36 cellular contexts compared by ENCODE assay signal in the genomic region with DNA sequence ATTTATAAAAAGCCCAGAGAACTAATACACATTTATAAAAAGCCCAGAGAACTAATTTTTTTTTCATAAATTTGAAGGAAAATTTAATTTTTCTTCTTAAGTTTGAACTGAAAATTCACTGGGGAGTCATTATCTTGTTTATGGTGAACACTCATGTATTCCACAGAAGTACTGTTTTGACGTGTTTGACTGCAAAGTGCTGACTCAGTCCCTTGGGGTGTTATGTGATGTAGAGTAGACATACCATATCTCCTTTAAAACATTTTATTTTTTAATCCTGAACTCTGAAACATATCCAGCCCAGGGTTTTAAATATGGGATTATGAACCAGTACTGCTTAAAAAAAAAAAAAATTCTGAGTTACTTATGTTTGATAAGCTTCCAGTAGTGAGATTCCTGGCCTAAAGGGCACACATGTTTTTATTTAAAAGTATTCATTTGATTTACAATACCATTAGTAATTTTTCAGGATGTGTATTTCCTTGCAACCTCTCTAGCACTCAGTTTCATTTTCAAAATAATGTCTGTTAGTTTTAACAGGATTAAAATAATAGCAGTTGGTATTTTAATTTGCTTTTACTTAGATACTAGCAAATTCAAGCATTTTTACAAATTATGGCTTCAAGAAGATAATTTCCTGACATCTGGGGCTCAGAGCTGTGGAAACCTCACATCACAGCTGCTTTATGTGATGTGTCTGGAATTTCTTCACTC.
DNase-seq lines count a peak whose midpoint lies in the region; ATAC-seq, FAIRE-seq and TF ChIP-seq lines count a peak whose summit lies in the region.
"Had no signal": no experiment of that assay in that cellular context is flagged by ENCODE, and none has a peak within 500 bp of the region (broad histone marks: within the 10 kb centered on the region; RNA-seq: fewer than 3 reads in every experiment).

No MANE protein-coding gene starts in this region.

- in situ Hi-C loops in K562 (cut with MboI) = no loop called here

- H2BK15ac ChIP-seq in mesenchymal stem cell (ENCODE audit: low read depth, poor library complexity, severe bottlenecking) = no peak overlapping the region

- WGBS in K562 (ENCODE audit: insufficient coverage, low coverage, missing lambda C conversion rate) = 0% methylated on average over 1 of the region's 1 CpG
- WGBS in mesenchymal stem cell = no CpG with 5 or more reads among the region's 1 CpG

- no peak overlapping the region for H3K4me2 ChIP-seq in K562 (ENCODE audit: insufficient read depth, low read length)
- H3K4me2 ChIP-seq in mesenchymal stem cell (ENCODE audit: low read length, poor library complexity, severe bottlenecking) = no peak overlapping the region
- H3K4me2 ChIP-seq: BLaER1, hepatocyte, PC-9 had no signal

- H3K36me3 Mint-ChIP-seq in T-cell = no peaks in the 10 kb centered on the region
- H3K36me3 Mint-ChIP-seq: activated naive CD4-positive, alpha-beta T cell treated with anti-CD3 and anti-CD28 coated beads, Interleukin-2, amount 10 ng/mL, durations not matched to agents 7 days and 5 days; IgD-negative memory B cell had no signal

- no TSS peak for BruUV-seq in A673 (replicated peaks; lab: Mats Ljungman, UMichigan)
- BruUV-seq in K562 (replicated peaks; lab: Mats Ljungman, UMichigan) = no TSS peak

- no peak overlapping the region for H2AFZ ChIP-seq in K562 (ENCODE audit: low read depth, low read length)
- H2AFZ ChIP-seq in mesenchymal stem cell (ENCODE audit: low read depth, low read length) = no peak overlapping the region
- H2AFZ ChIP-seq: hepatocyte, PC-9 had no signal

- H3K4me3 ChIP-seq in A673 (ENCODE audit: low read depth, low read length, poor library complexity, severe bottlenecking) = no peak overlapping the region
- H3K4me3 ChIP-seq in K562 = no peak overlapping the region
- no peak overlapping the region for H3K4me3 ChIP-seq in mesenchymal stem cell (ENCODE audit: insufficient read depth in 1 of 2, low read depth in 1 of 2, low read length in 2 of 2)
- H3K4me3 ChIP-seq: BLaER1, gastroesophageal sphincter, hepatocyte, PC-9, sigmoid colon, vagina had no signal

- no peaks in the 10 kb centered on the region for H3K79me1 ChIP-seq in mesenchymal stem cell (replicated peaks; ENCODE audit: low read length, poor library complexity, severe bottlenecking)

- H3K4ac ChIP-seq in mesenchymal stem cell (ENCODE audit: low read depth in 1 of 2, low read length in 2 of 2) = no peak overlapping the region

- peak; percentile 21 for DNase-seq in A673 (ENCODE audit: low spot score)
- DNase-seq in K562 (ENCODE audit: extremely low read depth in 1 of 4, low spot score in 3 of 4) = no peak
- DNase-seq in mesenchymal stem cell = peak; percentile 39
- no peak for DNase-seq in EL
- no peak for DNase-seq in T-cell
- no peak for DNase-seq in activated CD4-positive, alpha-beta T cell treated with anti-CD3 and anti-CD28 coated beads for 4 hours
- DNase-seq in NOMO-1 treated with dmso at 0.1 percent for 144 hours (lab: John Stamatoyannopoulos, UW; ENCODE audit: unreplicated experiment) = no peak
- DNase-seq: ACHN; activated CD4-positive, alpha-beta T cell treated with anti-CD3 and anti-CD28 coated beads, Interleukin-2, amount 50 U/mL, for 48 hours; activated CD4-positive, CD25-positive, alpha-beta regulatory T cell; activated CD8-positive, alpha-beta memory T cell treated with anti-CD3 and anti-CD28 coated beads, Interleukin-2, amount 50 U/mL, for 4 hours; activated naive CD4-positive, alpha-beta T cell treated with anti-CD3 and anti-CD28 coated beads, Interleukin-2, amount 10 ng/mL, durations not matched to agents 7 days and 5 days; amygdala; cortex of kidney; DMS53; effector memory CD8-positive, alpha-beta T cell; left cardiac atrium; NCI-H1092 treated with DMSO at 0.1 percent for 48 hours; NCI-H187; NCI-H2171; NCI-H524 treated with DMSO at 0.1 percent for 48 hours; NK-92 treated with Interleukin-12 subunit alpha and Interleukin-12 subunit beta, amount 100 ng/mL, for 24 hours; PC-9; posterior cingulate gyrus; SHP77; sigmoid colon; stimulated activated naive CD4-positive, alpha-beta T cell treated with Interleukin-2 at 50 U/mL for 16 hours had no signal

- H4K91ac ChIP-seq in mesenchymal stem cell (ENCODE audit: low read length) = no peak overlapping the region

- H3K14ac ChIP-seq in mesenchymal stem cell (ENCODE audit: low read length in 2 of 2) = no peak overlapping the region

- no peak overlapping the region for H3K4me3 Mint-ChIP-seq in T-cell
- H3K4me3 Mint-ChIP-seq: activated naive CD4-positive, alpha-beta T cell treated with anti-CD3 and anti-CD28 coated beads, Interleukin-2, amount 10 ng/mL, durations not matched to agents 7 days and 5 days; activated T-helper 1 cell treated with anti-CD3 and anti-CD28 coated beads, Interleukin-12 subunit alpha, Interleukin-12 subunit beta, Interleukin-2, Interleukin-4 antibody, amounts not matched to agents 30 ng/mL and 10 ng/mL and 1 ng/mL, durations not matched to agents 14 hours and 24 hours and 36 hours; effector memory CD8-positive, alpha-beta T cell; IgD-negative memory B cell had no signal

- CTCF ChIA-PET in A673 (lab: Charles Lee) (no interaction called here), K562 (lab: Yijun Ruan, JAX; ENCODE audit: low intra/inter-chr PET ratio) (no interaction called here), T-cell (lab: Charles Lee) (no interaction called here)

- no peak overlapping the region for H2AK5ac ChIP-seq in mesenchymal stem cell (ENCODE audit: low read length, severe bottlenecking)

- no peak overlapping the region for H3K27ac Mint-ChIP-seq in T-cell
- H3K27ac Mint-ChIP-seq: activated naive CD4-positive, alpha-beta T cell treated with anti-CD3 and anti-CD28 coated beads, Interleukin-2, amount 10 ng/mL, durations not matched to agents 7 days and 5 days; activated T-helper 1 cell treated with anti-CD3 and anti-CD28 coated beads, Interleukin-12 subunit alpha, Interleukin-12 subunit beta, Interleukin-2, Interleukin-4 antibody, amounts not matched to agents 30 ng/mL and 10 ng/mL and 1 ng/mL, durations not matched to agents 14 hours and 24 hours and 36 hours; effector memory CD8-positive, alpha-beta T cell; IgD-negative memory B cell had no signal

- H3K9me1 ChIP-seq in K562 (ENCODE audit: control insufficient read depth, insufficient read depth, low read length) = no peaks in the 10 kb centered on the region

- no peak overlapping the region for H3K23ac ChIP-seq in mesenchymal stem cell (ENCODE audit: low read length in 2 of 2)

- FAIRE-seq in K562 (lab: Jason Lieb, UNC) = no peak
- FAIRE-seq: bronchial epithelial cell, G401.6 had no signal

- no peak overlapping the region for H4K8ac ChIP-seq in mesenchymal stem cell (ENCODE audit: low read length)

- TF ChIP-seq POLR2A in K562 (conservative IDR thresholded peaks at IDR 0.05) = no peak

- TF ChIP-seq EP300 in K562 (IDR thresholded peaks at IDR 0.05; ENCODE audit: low read length) = no peak

- H3K27ac ChIP-seq in A673 (ENCODE audit: low read depth, low read length, poor library complexity, severe bottlenecking) = no peak overlapping the region
- no peak overlapping the region for H3K27ac ChIP-seq in K562 (ENCODE audit: extremely low read depth, low read depth, low read length)
- H3K27ac ChIP-seq in mesenchymal stem cell (ENCODE audit: low read length, poor library complexity, severe bottlenecking) = no peak overlapping the region
- H3K27ac ChIP-seq: BLaER1, gastroesophageal sphincter, hepatocyte, PC-9, sigmoid colon, vagina had no signal

- peaks cover 0 to 4% of the 10 kb centered on the region in 2 donors for H3K27me3 Mint-ChIP-seq in T-cell
- H3K27me3 Mint-ChIP-seq: activated naive CD4-positive, alpha-beta T cell treated with anti-CD3 and anti-CD28 coated beads, Interleukin-2, amount 10 ng/mL, durations not matched to agents 7 days and 5 days; IgD-negative memory B cell had no signal

- ATAC-seq in HG02798 (IDR thresholded peaks at IDR 0.05; ENCODE audit: poor library complexity, unreplicated experiment) (peak; percentile 65), K562 (no peak), T-cell (replicated peaks in 1 of 4) (no peak)
- ATAC-seq: effector memory CD8-positive, alpha-beta T cell; gastroesophageal sphincter; left cardiac atrium had no signal

- H3K4me1 Mint-ChIP-seq in T-cell = no peaks in the 10 kb centered on the region
- H3K4me1 Mint-ChIP-seq: activated naive CD4-positive, alpha-beta T cell treated with anti-CD3 and anti-CD28 coated beads, Interleukin-2, amount 10 ng/mL, durations not matched to agents 7 days and 5 days; IgD-negative memory B cell had no signal

- no peak overlapping the region for H2BK120ac ChIP-seq in mesenchymal stem cell (ENCODE audit: low read depth, low read length)

- H2BK5ac ChIP-seq in mesenchymal stem cell (ENCODE audit: low read depth, low read length, poor library complexity, severe bottlenecking) = no peak overlapping the region

- POLR2A ChIA-PET in A673 (lab: Charles Lee; ENCODE audit: low non-redundant PET) = no interaction called here
- POLR2A ChIA-PET in K562 (lab: Yijun Ruan, JAX) = no interaction called here
- POLR2A ChIA-PET in T-cell (lab: Charles Lee) = no interaction called here

- no peak overlapping the region for H3K9ac ChIP-seq in K562 (ENCODE audit: insufficient read depth in 1 of 2, low read depth in 2 of 2, low read length in 2 of 2)
- H3K9ac ChIP-seq in mesenchymal stem cell (ENCODE audit: low read length) = peak overlapping the region; percentile 61
- H3K9ac ChIP-seq: BLaER1 had no signal

- no peaks in the 10 kb centered on the region for H4K20me1 ChIP-seq in K562 (replicated peaks; ENCODE audit: control insufficient read depth, insufficient read depth, low read length)
- H4K20me1 ChIP-seq: BLaER1 had no signal

- no peak overlapping the region for H3K18ac ChIP-seq in mesenchymal stem cell (ENCODE audit: low read depth in 1 of 2, low read length in 2 of 2)

- no peak overlapping the region for H2BK12ac ChIP-seq in mesenchymal stem cell (ENCODE audit: low read length in 2 of 2)

- H3K9me3 ChIP-seq in A673 (ENCODE audit: low read depth, low read length, poor library complexity, severe bottlenecking) (no peaks in the 10 kb centered on the region), K562 (replicated peaks; ENCODE audit: control insufficient read depth, insufficient read depth, low read depth, low read length) (no peaks in the 10 kb centered on the region), mesenchymal stem cell (ENCODE audit: control insufficient read depth, low read length) (no peaks in the 10 kb centered on the region)
- H3K9me3 ChIP-seq: BLaER1, gastroesophageal sphincter, sigmoid colon, vagina had no signal

- TF ChIP-seq CTCF in A673 (conservative IDR thresholded peaks at IDR 0.05; ENCODE audit: low read depth, low read length) (no peak), K562 (IDR thresholded peaks at IDR 0.05 in 2 of 3, conservative IDR thresholded peaks at IDR 0.05 in 1 of 3; ENCODE audit: insufficient read depth in 2 of 3, low read depth in 1 of 3, low read length in 3 of 3) (no peak)

- H3K27me3 ChIP-seq in A673 (replicated peaks; ENCODE audit: insufficient read depth, low read depth, low read length, poor library complexity) (peaks cover 6% of the 10 kb centered on the region), K562 (ENCODE audit: control insufficient read depth in 2 of 2, insufficient read depth in 2 of 2, low read length in 2 of 2) (no peaks in the 10 kb centered on the region), mesenchymal stem cell (ENCODE audit: control insufficient read depth in 1 of 2, insufficient read depth in 1 of 2, low read length in 2 of 2) (peaks cover 0 to 30% of the 10 kb centered on the region in 2 experiments)
- H3K27me3 ChIP-seq: BLaER1, gastroesophageal sphincter, hepatocyte, sigmoid colon, vagina had no signal

- TF ChIP-seq RAD21 in K562 (CRISPR knock-in tag; conservative IDR thresholded peaks at IDR 0.05 in 1 of 2, IDR thresholded peaks at IDR 0.05 in 1 of 2) = no peak

- H3K4me1 ChIP-seq in A673 (ENCODE audit: insufficient read depth, low read length, poor library complexity, severe bottlenecking) = no peaks in the 10 kb centered on the region
- no peaks in the 10 kb centered on the region for H3K4me1 ChIP-seq in K562 (replicated peaks in 1 of 2; ENCODE audit: control insufficient read depth in 2 of 2, insufficient read depth in 2 of 2, low read length in 2 of 2)
- H3K4me1 ChIP-seq in mesenchymal stem cell (ENCODE audit: control insufficient read depth, insufficient read depth, low read depth, low read length) = no peaks in the 10 kb centered on the region
- H3K4me1 ChIP-seq: BLaER1, vagina had no signal

- no peaks in the 10 kb centered on the region for H3K79me2 ChIP-seq in K562 (ENCODE audit: control insufficient read depth, insufficient read depth, low read length)
- H3K79me2 ChIP-seq: hepatocyte had no signal

- H3K36me3 ChIP-seq in A673 (ENCODE audit: insufficient read depth, low read length, poor library complexity, severe bottlenecking) (no peaks in the 10 kb centered on the region), K562 (ENCODE audit: control insufficient read depth, insufficient read depth, low read length) (no peaks in the 10 kb centered on the region), mesenchymal stem cell (ENCODE audit: control insufficient read depth in 1 of 2, insufficient read depth in 2 of 2, low read depth in 1 of 2, low read length in 2 of 2) (no peaks in the 10 kb centered on the region)
- H3K36me3 ChIP-seq: BLaER1, gastroesophageal sphincter, sigmoid colon, vagina had no signal

- intact Hi-C loops in A673 (cut with micrococcal nuclease; ENCODE audit: unreplicated experiment) (no loop called here), K562 (cut with micrococcal nuclease) (loop anchor here (5.0 kb wide), 1 partner anchor 108 kb away; no protein-coding TSS in a partner anchor)

- H3K9me3 Mint-ChIP-seq in T-cell = peaks cover 4 to 12% (median 5%) of the 10 kb centered on the region in 3 donors

Comparison
In these comparisons a context has a peak if more than half of its experiments do, and no peak if none do; other contexts are left out.
1. DNase-seq: peak in A673 (single experiment) and mesenchymal stem cell (single experiment); none in K562 (0 of 4), EL (single experiment), T-cell (0 of 34), activated CD4-positive, alpha-beta T cell treated with anti-CD3 and anti-CD28 coated beads for 4 hours (0 of 2) and NOMO-1 treated with dmso at 0.1 percent for 144 hours (single experiment).